Comparison of ENCODE assay signal across 6 cellular contexts in genomic region chrX:112477653-112478052, GRCh38.
"Had no signal": no experiment of that assay in that cellular context is flagged by ENCODE, and none has a peak within 500 bp of the region (broad histone marks: within the 10 kb centered on the region; RNA-seq: fewer than 3 reads in every experiment).

No MANE protein-coding gene starts in this region.

- ATAC-seq: HepG2 had no signal

- FAIRE-seq: HepG2 had no signal

- DNase-seq: IMR-90, KBM-7, KG1 had no signal

- H3K4me2 ChIP-seq: KMS-11 had no signal

- H3K27ac ChIP-seq: HL-60, KMS-11 had no signal

- H3K9ac ChIP-seq: KMS-11 had no signal
